Comparison of ENCODE assay signal across 7 cellular contexts in the genomic region with DNA sequence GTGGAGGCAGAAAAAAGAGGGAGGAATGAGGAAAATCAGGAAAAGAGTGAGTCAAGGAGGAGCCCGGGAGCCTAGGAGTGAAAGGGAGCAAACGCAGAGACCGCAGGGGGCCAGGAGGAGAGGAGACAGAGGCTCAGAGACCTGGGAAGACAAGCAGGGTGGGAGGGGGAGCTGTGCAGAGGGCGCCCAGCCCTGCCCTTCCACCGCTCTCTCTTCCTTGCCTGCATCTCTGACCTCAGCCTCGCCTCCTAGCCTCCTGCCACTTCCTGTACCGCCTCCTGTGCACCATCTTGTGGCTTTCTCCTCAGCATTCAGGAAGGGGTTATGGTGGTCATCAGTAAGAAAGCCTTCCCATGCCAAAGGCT. TPM values are rescaled to one million over a fixed set of nuclear protein-coding genes. Genes with fewer than 3 reads are reported as not detected.
DNase-seq lines count a peak whose midpoint lies in the region; ATAC-seq and TF ChIP-seq lines count a peak whose summit lies in the region.

No MANE protein-coding gene starts in this region.

- peak overlapping the region; percentile 97 for H3K4me2 ChIP-seq in smooth muscle cell

- WGBS in esophagus squamous epithelium, 2 donors = 42 to 48% methylated on average over 7 of the region's 7 CpGs
- 35% methylated on average over 4 of the region's 7 CpGs for WGBS in smooth muscle cell (ENCODE audit: low lambda C conversion rate)
- 54% methylated on average over 7 of the region's 7 CpGs for WGBS in prostate gland

- no peak for DNase-seq in HFF-Myc (ENCODE audit: extremely low read depth, low read depth)
- no peak for DNase-seq in T-helper 17 cell
- DNase-seq in esophagus squamous epithelium (lab: John Stamatoyannopoulos, UW) = no peak
- DNase-seq in smooth muscle cell (lab: John Stamatoyannopoulos, UW; ENCODE audit: unreplicated experiment) = no peak
- no peak for DNase-seq in HuH-7 (ENCODE audit: low spot score)
- no peak for DNase-seq in prostate gland (ENCODE audit: low spot score)

- no peaks in the 10 kb centered on the region for H3F3A ChIP-seq in smooth muscle cell (ENCODE audit: low read depth)

- H3K36me3 ChIP-seq in esophagus squamous epithelium (peaks cover 1 to 29% (median 4%) of the 10 kb centered on the region in 3 donors), smooth muscle cell (ENCODE audit: low read depth) (no peaks in the 10 kb centered on the region), prostate gland (peaks cover 0 to under 1% of the 10 kb centered on the region in 2 donors)

- H3K4me1 Mint-ChIP-seq in T-helper 17 cell = peaks cover 36% of the 10 kb centered on the region

- no peaks in the 10 kb centered on the region for H3K27me3 Mint-ChIP-seq in T-helper 17 cell

- peak overlapping the region; percentile 97 for H3K27ac Mint-ChIP-seq in T-helper 17 cell

- no peak for TF ChIP-seq POLR2A in esophagus squamous epithelium (IDR thresholded peaks at IDR 0.05)
- TF ChIP-seq POLR2A in prostate gland (IDR thresholded peaks at IDR 0.05) = no peak

- peaks cover 6% of the 10 kb centered on the region for H3K36me3 Mint-ChIP-seq in T-helper 17 cell (ENCODE audit: low read depth)

- H3K9ac ChIP-seq in smooth muscle cell (ENCODE audit: low read depth) = no peak overlapping the region

- H3K27ac ChIP-seq in esophagus squamous epithelium = peak overlapping the region in 3 of 4 donors; percentile 84 to 90 (median 86)
- H3K27ac ChIP-seq in smooth muscle cell (ENCODE audit: low read depth) = no peak overlapping the region
- peak overlapping the region in 1 of 2 donors; percentile 73 for H3K27ac ChIP-seq in prostate gland

- peak overlapping the region; percentile 98 for H3K4me3 Mint-ChIP-seq in T-helper 17 cell

- peaks cover 0 to 12% (median 0%) of the 10 kb centered on the region in 4 donors for H3K27me3 ChIP-seq in esophagus squamous epithelium
- peaks cover 3% of the 10 kb centered on the region for H3K27me3 ChIP-seq in smooth muscle cell (ENCODE audit: low read depth)
- no peaks in the 10 kb centered on the region for H3K27me3 ChIP-seq in prostate gland (replicated peaks; ENCODE audit: insufficient read depth)

- H2AFZ ChIP-seq in smooth muscle cell (ENCODE audit: low read depth) = no peak overlapping the region

- no peaks in the 10 kb centered on the region for H3K9me3 ChIP-seq in T-helper 17 cell (ENCODE audit: control insufficient read depth, low read length, poor library complexity, severe bottlenecking)
- H3K9me3 ChIP-seq in esophagus squamous epithelium = no peaks in the 10 kb centered on the region
- no peaks in the 10 kb centered on the region for H3K9me3 ChIP-seq in smooth muscle cell (replicated peaks; ENCODE audit: low read depth)
- H3K9me3 ChIP-seq in prostate gland = no peaks in the 10 kb centered on the region

- no peak for ATAC-seq in T-helper 17 cell
- no peak for ATAC-seq in HG03520 (IDR thresholded peaks at IDR 0.05; ENCODE audit: unreplicated experiment)

- H3K4me1 ChIP-seq in esophagus squamous epithelium = peaks cover 9 to 40% (median 24%) of the 10 kb centered on the region in 3 donors
- peaks cover 5% of the 10 kb centered on the region for H3K4me1 ChIP-seq in smooth muscle cell (ENCODE audit: low read depth)
- H3K4me1 ChIP-seq in prostate gland (replicated peaks) = peaks cover 3% of the 10 kb centered on the region

- H3K79me2 ChIP-seq in smooth muscle cell (ENCODE audit: low read depth) = no peaks in the 10 kb centered on the region

- peaks cover 11% of the 10 kb centered on the region for H4K20me1 ChIP-seq in smooth muscle cell (ENCODE audit: low read depth)

- intact Hi-C loops in esophagus squamous epithelium (cut with DNase I) = no loop called here
- intact Hi-C loops in prostate gland (cut with DNase I) = no loop called here

- no peak for TF ChIP-seq CTCF in HFF-Myc (IDR thresholded peaks at IDR 0.05; ENCODE audit: low read depth, low read length, missing control alignments)
- no peak for TF ChIP-seq CTCF in esophagus squamous epithelium (IDR thresholded peaks at IDR 0.05)
- no peak for TF ChIP-seq CTCF in smooth muscle cell (IDR thresholded peaks at IDR 0.05; ENCODE audit: borderline replicate concordance, insufficient read depth, poor library complexity, severe bottlenecking)
- TF ChIP-seq CTCF in prostate gland (IDR thresholded peaks at IDR 0.05) = no peak

- H3K4me3 ChIP-seq in HFF-Myc (replicated peaks; ENCODE audit: low read depth, low read length) (peak overlapping the region; percentile 53), esophagus squamous epithelium (peak overlapping the region in 3 of 4 donors; percentile 63 to 80 (median 68)), smooth muscle cell (peak overlapping the region; percentile 66), prostate gland (no peak overlapping the region)

RNA-seq across cellular contexts. Expression of gene CLSTN3, which starts 1.3 kb away (rescaled TPM):
- total RNA-seq in T-helper 17 cell (10 to 100 TPM; 45.8 to 62.6 TPM), esophagus squamous epithelium (10 to 100 TPM in 2 of 4 donors, 1 to 10 TPM in 2; 4.8 to 12.4 (median 9.5) TPM), smooth muscle cell (26.5 and 51.0 TPM in 2 replicates), prostate gland (10 to 100 TPM in 1 of 2 donors, 1 to 10 TPM in 1; 7.7 to 45.7 TPM)
- 12.4 and 25.4 TPM in 2 replicates for polyA plus RNA-seq in smooth muscle cell

RNA-seq across cellular contexts. Expression of gene RBP5, which starts 2.8 kb away (rescaled TPM):
- total RNA-seq in T-helper 17 cell (not detected), esophagus squamous epithelium (1 to 10 TPM in 1 of 4 donors, under 1 TPM in 1, not detected in 2; 0.53 to 1.3 TPM), smooth muscle cell (not detected in 2 replicates), prostate gland (1 to 10 TPM; 2.4 to 3.5 TPM)
- polyA plus RNA-seq in smooth muscle cell = 0.21 and 2.3 TPM in 2 replicates

RNA-seq across cellular contexts. Expression of gene C1RL, which starts 22.5 kb away (rescaled TPM):
- 10 to 100 TPM; 21.4 to 27.2 TPM for total RNA-seq in T-helper 17 cell
- total RNA-seq in esophagus squamous epithelium = 10 to 100 TPM; 13.0 to 53.2 (median 25.8) TPM
- total RNA-seq in smooth muscle cell = 18.5 and 21.1 TPM in 2 replicates
- 8.7 and 9.8 TPM in 2 replicates for polyA plus RNA-seq in smooth muscle cell
- 10 to 100 TPM; 48.2 to 86.2 TPM for total RNA-seq in prostate gland

RNA-seq across cellular contexts. Expression of gene C1R, which starts 39.2 kb away (rescaled TPM):
- total RNA-seq in T-helper 17 cell (1 to 10 TPM; 3.4 to 7.2 TPM), esophagus squamous epithelium (100 to 1,000 TPM in 2 of 4 donors, 10 to 100 TPM in 2; 22.8 to 297 (median 140) TPM), smooth muscle cell (51.2 and 58.9 TPM in 2 replicates), prostate gland (100 to 1,000 TPM; 104 to 261 TPM)
- polyA plus RNA-seq in smooth muscle cell = 78.7 and 83.8 TPM in 2 replicates

RNA-seq across cellular contexts. Expression of gene PEX5, which starts 58.0 kb away (rescaled TPM):
- total RNA-seq in T-helper 17 cell (10 to 100 TPM; 13.1 to 14.6 TPM), esophagus squamous epithelium (10 to 100 TPM; 15.5 to 38.1 (median 19.9) TPM), smooth muscle cell (6.6 and 13.2 TPM in 2 replicates), prostate gland (10 to 100 TPM; 26.2 to 78.6 TPM)
- polyA plus RNA-seq in smooth muscle cell = 8.3 and 8.9 TPM in 2 replicates

Comparison
In these comparisons a context has a peak if more than half of its experiments do, and no peak if none do; other contexts are left out.
1. H3K4me3 ChIP-seq: peak in HFF-Myc (single experiment), esophagus squamous epithelium (3 of 4) and smooth muscle cell (single experiment); none in prostate gland (0 of 2).